Comparison of ENCODE assay signal across 13 cellular contexts in genomic region chr7:101859411-101860106, GRCh38. TPM values are rescaled to one million over a fixed set of nuclear protein-coding genes. Genes with fewer than 3 reads are reported as not detected.
A peak's percentile ranks its signal among the peaks of the same experiment; 100 is the strongest.
DNase-seq lines count a peak whose midpoint lies in the region; ATAC-seq and TF ChIP-seq lines count a peak whose summit lies in the region.
"Had no signal": no experiment of that assay in that cellular context is flagged by ENCODE, and none has a peak within 500 bp of the region (broad histone marks: within the 10 kb centered on the region; RNA-seq: fewer than 3 reads in every experiment).

No MANE protein-coding gene starts in this region.

- CTCF ChIA-PET in PC-9 (lab: Charles Lee) = no interaction called here

- intact Hi-C loops in right lobe of liver (cut with DNase I) (no loop called here), upper lobe of right lung (cut with DNase I) (no loop called here), PC-9 (cut with micrococcal nuclease; ENCODE audit: unreplicated experiment) (loop anchor here (5.0 to 10.0 kb wide), 6 partner anchors 145 to 375 kb away; no protein-coding TSS in a partner anchor)

- DNase-seq in NOMO-1 treated with DMSO at 0.1 percent for 48 hours (lab: John Stamatoyannopoulos, UW; ENCODE audit: unreplicated experiment) (peak; percentile 27), NOMO-1 treated with dmso at 0.1 percent for 144 hours (lab: John Stamatoyannopoulos, UW; ENCODE audit: unreplicated experiment) (no peak), choroid plexus epithelial cell (ENCODE audit: low read depth) (peak; percentile 56), right lobe of liver (no peak), upper lobe of right lung (no peak), PC-9 (no peak)
- DNase-seq: effector memory CD8-positive, alpha-beta T cell; NCI-H2227 treated with DMSO at 0.1 percent for 48 hours; substantia nigra had no signal

- no peaks in the 10 kb centered on the region for H3K36me3 ChIP-seq in right lobe of liver
- no peaks in the 10 kb centered on the region for H3K36me3 ChIP-seq in upper lobe of right lung
- H3K36me3 ChIP-seq in PC-9 (ENCODE audit: low read depth) = no peaks in the 10 kb centered on the region

- no peak overlapping the region for H3K4me3 ChIP-seq in choroid plexus epithelial cell (ENCODE audit: low read depth, low read length)
- H3K4me3 ChIP-seq in right lobe of liver = no peak overlapping the region
- no peak overlapping the region for H3K4me3 ChIP-seq in upper lobe of right lung
- no peak overlapping the region for H3K4me3 ChIP-seq in PC-9

- H3K4me1 ChIP-seq in right lobe of liver (peaks cover 0 to 49% (median 14%) of the 10 kb centered on the region in 4 donors), upper lobe of right lung (peaks cover 48% of the 10 kb centered on the region), PC-9 (replicated peaks; ENCODE audit: insufficient read depth) (peaks cover 18% of the 10 kb centered on the region)

- peak in 1 of 4 donors; percentile 23 for ATAC-seq in right lobe of liver
- ATAC-seq in upper lobe of right lung = no peak
- no peak for ATAC-seq in GM18867 (IDR thresholded peaks at IDR 0.05; ENCODE audit: unreplicated experiment)
- no peak for ATAC-seq in HG02970 (IDR thresholded peaks at IDR 0.05; ENCODE audit: low FRiP score, unreplicated experiment)
- ATAC-seq: effector memory CD8-positive, alpha-beta T cell; natural killer cell treated with Interleukin-12 subunit alpha and Interleukin-12 subunit beta and Interleukin-15 and Interleukin-18, amount 100 ng/mL, for 72 hours had no signal

- TF ChIP-seq POLR2A in right lobe of liver (IDR thresholded peaks at IDR 0.05) = no peak

- H3K79me2 ChIP-seq in PC-9 (ENCODE audit: low read depth) = peaks cover 51% of the 10 kb centered on the region

- TF ChIP-seq CTCF in choroid plexus epithelial cell (conservative IDR thresholded peaks at IDR 0.05; ENCODE audit: low read depth, low read length) (no peak), right lobe of liver (IDR thresholded peaks at IDR 0.05) (no peak), upper lobe of right lung (IDR thresholded peaks at IDR 0.05) (no peak), PC-9 (conservative IDR thresholded peaks at IDR 0.05) (no peak)

- WGBS in right lobe of liver (ENCODE audit: insufficient coverage, low coverage, low lambda C conversion rate, missing lambda C conversion rate) = 15% methylated on average over 5 of the region's 5 CpGs

- H3K27ac ChIP-seq in right lobe of liver (peak overlapping the region; percentile 19 to 88 (median 51)), upper lobe of right lung (peak overlapping the region; percentile 72), PC-9 (no peak overlapping the region)
- H3K27ac ChIP-seq: KMS-11 had no signal

- H3K27me3 ChIP-seq in right lobe of liver (no peaks in the 10 kb centered on the region), upper lobe of right lung (no peaks in the 10 kb centered on the region), PC-9 (ENCODE audit: insufficient read depth, low read depth) (no peaks in the 10 kb centered on the region)

- H3K4me2 ChIP-seq in PC-9 = no peak overlapping the region
- H3K4me2 ChIP-seq: KMS-11 had no signal

- H4K20me1 ChIP-seq in PC-9 (ENCODE audit: insufficient read depth) = no peaks in the 10 kb centered on the region; the same call in 1 of the 2 replicates

- H3F3A ChIP-seq in PC-9 (ENCODE audit: insufficient read depth, low read depth) = peaks cover 20% of the 10 kb centered on the region

- H3K9me3 ChIP-seq in right lobe of liver (no peaks in the 10 kb centered on the region), upper lobe of right lung (no peaks in the 10 kb centered on the region), PC-9 (ENCODE audit: insufficient read depth, low read depth) (no peaks in the 10 kb centered on the region)

- POLR2A ChIA-PET in PC-9 (lab: Charles Lee; ENCODE audit: unreplicated experiment) = interaction anchor here (0.5 kb wide), 1 partner anchor 1430 kb away, joined by 4 read pairs; the partner anchor contains the start of gene MEPCE

- BruUV-seq in PC-9 (replicated peaks; lab: Mats Ljungman, UMichigan) = no TSS peak

- no peaks in the 10 kb centered on the region for H3K9me2 ChIP-seq in PC-9 (ENCODE audit: insufficient read depth)

- H2AFZ ChIP-seq in PC-9 = no peak overlapping the region

RNA-seq across cellular contexts. Expression of gene CUX1, which starts 42.1 kb away (rescaled TPM):
- total RNA-seq in right lobe of liver (10 to 100 TPM; 34.3 to 53.1 (median 40.6) TPM), upper lobe of right lung (132 TPM), PC-9 (2021) (79.8 and 83.3 TPM in 2 replicates)

Comparison
In these comparisons a context has a peak if more than half of its experiments do, and no peak if none do; other contexts are left out.
1. DNase-seq: peak in NOMO-1 treated with DMSO at 0.1 percent for 48 hours (single experiment) and choroid plexus epithelial cell (single experiment); none in NOMO-1 treated with dmso at 0.1 percent for 144 hours (single experiment), right lobe of liver (0 of 3), upper lobe of right lung (single experiment) and PC-9 (0 of 2).